In genomic region chr5:177142778-177143177, GRCh38 we compare ENCODE assay signal across 18 cellular contexts.
"Had no signal": no experiment of that assay in that cellular context is flagged by ENCODE, and none has a peak within 500 bp of the region (broad histone marks: within the 10 kb centered on the region; RNA-seq: fewer than 3 reads in every experiment).

No MANE protein-coding gene starts in this region.

- H3K4me1 Mint-ChIP-seq: neural progenitor cell had no signal

- H3K4me3 Mint-ChIP-seq: activated CD4-positive, alpha-beta memory T cell treated with anti-CD3 and anti-CD28 coated beads, Interleukin-2, amount 10 ng/mL, durations not matched to agents 7 days and 5 days; activated CD8-positive, alpha-beta memory T cell treated with anti-CD3 and anti-CD28 coated beads, Interleukin-2, amount 10 ng/mL, durations not matched to agents 7 days and 5 days; neural progenitor cell; T-helper 2 cell treated with Interferon-gamma antibody and Interleukin-4, amounts not matched to agents 5 μg/mL and 100 μg/mL, for 36 hours had no signal

- H2AFZ ChIP-seq: neural progenitor cell had no signal

- ATAC-seq: activated CD8-positive, alpha-beta memory T cell treated with anti-CD3 and anti-CD28 coated beads, Interleukin-2, amount 10 ng/mL, durations not matched to agents 7 days and 5 days; foreskin keratinocyte had no signal

- H3K27me3 Mint-ChIP-seq: activated CD4-positive, alpha-beta memory T cell treated with anti-CD3 and anti-CD28 coated beads, Interleukin-2, amount 10 ng/mL, durations not matched to agents 7 days and 5 days; activated CD8-positive, alpha-beta memory T cell treated with anti-CD3 and anti-CD28 coated beads, Interleukin-2, amount 10 ng/mL, durations not matched to agents 7 days and 5 days had no signal

- H3K9me3 Mint-ChIP-seq: activated CD4-positive, alpha-beta memory T cell treated with anti-CD3 and anti-CD28 coated beads, Interleukin-2, amount 10 ng/mL, durations not matched to agents 7 days and 5 days; neural progenitor cell; T-helper 2 cell treated with Interferon-gamma antibody and Interleukin-4, amounts not matched to agents 5 μg/mL and 100 μg/mL, for 36 hours had no signal

- H3K27me3 ChIP-seq: adrenal gland, foreskin keratinocyte, neural progenitor cell, pancreas, sigmoid colon, spleen, thyroid gland had no signal

- H3K4me1 ChIP-seq: foreskin keratinocyte, neural progenitor cell had no signal

- H3K4me2 ChIP-seq: neural progenitor cell had no signal

- H3K9ac ChIP-seq: neural progenitor cell had no signal

- H3K27ac ChIP-seq: adrenal gland, foreskin keratinocyte, neural progenitor cell, pancreas had no signal

- H3K4me3 ChIP-seq: adrenal gland, neural progenitor cell, pancreas, sigmoid colon, spleen, thyroid gland had no signal

- H3K27ac Mint-ChIP-seq: activated CD4-positive, alpha-beta memory T cell treated with anti-CD3 and anti-CD28 coated beads, Interleukin-2, amount 10 ng/mL, durations not matched to agents 7 days and 5 days; activated CD8-positive, alpha-beta memory T cell treated with anti-CD3 and anti-CD28 coated beads, Interleukin-2, amount 10 ng/mL, durations not matched to agents 7 days and 5 days; neural progenitor cell; T-helper 2 cell treated with Interferon-gamma antibody and Interleukin-4, amounts not matched to agents 5 μg/mL and 100 μg/mL, for 36 hours had no signal

- H3K9me3 ChIP-seq: adrenal gland, pancreas, sigmoid colon, spleen, thyroid gland had no signal

- DNase-seq: activated CD4-positive, alpha-beta memory T cell treated with anti-CD3 and anti-CD28 coated beads, Interleukin-2, amount 10 ng/mL, durations not matched to agents 7 days and 5 days; activated CD4-positive, alpha-beta T cell treated with anti-CD3 and anti-CD28 coated beads for 4 hours; activated CD8-positive, alpha-beta memory T cell treated with anti-CD3 and anti-CD28 coated beads, Interleukin-2, amount 10 ng/mL, durations not matched to agents 7 days and 5 days; activated effector memory CD4-positive, alpha-beta T cell treated with Interleukin-2 at 50 U/mL for 16 hours; activated naive CD4-positive, alpha-beta T cell treated with anti-CD3 and anti-CD28 coated beads, Interleukin-2, amount 50 U/mL, for 16 hours; adrenal gland; foreskin keratinocyte; glutamatergic neuron; hippocampal formation; islet precursor cell; midbrain; stimulated activated naive CD4-positive, alpha-beta T cell treated with Interleukin-2 at 50 U/mL for 16 hours; thyroid gland had no signal
